In genomic region chr11:104984818-104985217, GRCh38 we compare ENCODE assay signal across 30 cellular contexts. TPM values are rescaled to one million over a fixed set of nuclear protein-coding genes. Genes with fewer than 3 reads are reported as not detected.
DNase-seq lines count a peak whose midpoint lies in the region; ATAC-seq, FAIRE-seq and TF ChIP-seq lines count a peak whose summit lies in the region.
"Had no signal": no experiment of that assay in that cellular context is flagged by ENCODE, and none has a peak within 500 bp of the region (broad histone marks: within the 10 kb centered on the region; RNA-seq: fewer than 3 reads in every experiment).

No MANE protein-coding gene starts in this region.

- H4K20me1 ChIP-seq in IMR-90 (ENCODE audit: insufficient read depth, low read length) (no peaks in the 10 kb centered on the region), HepG2 (ENCODE audit: insufficient read depth, low read length) (no peaks in the 10 kb centered on the region)
- H4K20me1 ChIP-seq: BLaER1 had no signal

- H3K4me1 ChIP-seq in IMR-90 (ENCODE audit: control insufficient read depth, insufficient read depth, low read length) = no peaks in the 10 kb centered on the region
- no peaks in the 10 kb centered on the region for H3K4me1 ChIP-seq in HepG2 (ENCODE audit: insufficient read depth, low read length)
- no peaks in the 10 kb centered on the region for H3K4me1 ChIP-seq in small intestine (ENCODE audit: control insufficient read depth in 2 of 2, insufficient read depth in 1 of 2, low read depth in 1 of 2, low read length in 1 of 2)
- H3K4me1 ChIP-seq in thyroid gland = no peaks in the 10 kb centered on the region
- H3K4me1 ChIP-seq: A549, BE2C, BLaER1 had no signal

- H2BK120ac ChIP-seq in IMR-90 (ENCODE audit: low read depth, low read length) = no peak overlapping the region

- no peaks in the 10 kb centered on the region for H3K79me1 ChIP-seq in IMR-90 (ENCODE audit: low read depth in 1 of 2, low read length in 2 of 2)

- H3K27ac ChIP-seq in IMR-90 (ENCODE audit: insufficient read depth, low read length) = no peak overlapping the region
- H3K27ac ChIP-seq in HepG2 (ENCODE audit: extremely low read length, insufficient read depth, low read length) = no peak overlapping the region
- no peak overlapping the region for H3K27ac ChIP-seq in small intestine (ENCODE audit: low read depth in 1 of 2, low read length in 1 of 2)
- no peak overlapping the region for H3K27ac ChIP-seq in thyroid gland
- H3K27ac ChIP-seq: 22Rv1, A549, BLaER1 had no signal

- no peak overlapping the region for H3K56ac ChIP-seq in IMR-90 (ENCODE audit: extremely low read depth, insufficient read depth, low read length)

- TF ChIP-seq RAD21 in IMR-90 (IDR thresholded peaks at IDR 0.05; ENCODE audit: low read length) (no peak), HepG2 (CRISPR knock-in tag; IDR thresholded peaks at IDR 0.05) (no peak)

- BruUV-seq in IMR-90 (replicated peaks; lab: Mats Ljungman, UMichigan) (no TSS peak), HepG2 (replicated peaks; lab: Mats Ljungman, UMichigan) (no TSS peak)

- H2AK9ac ChIP-seq in IMR-90 (replicated peaks; ENCODE audit: low read depth, low read length, poor library complexity) = no peak overlapping the region

- H2BK5ac ChIP-seq in IMR-90 (ENCODE audit: low read depth, low read length, poor library complexity, severe bottlenecking) = no peak overlapping the region

- H2BK20ac ChIP-seq in IMR-90 (ENCODE audit: low read depth, low read length) = no peak overlapping the region

- no peaks in the 10 kb centered on the region for H3K79me2 ChIP-seq in HepG2 (ENCODE audit: insufficient read depth, low read length)

- peak; percentile 28 for DNase-seq in IMR-90
- DNase-seq in amniotic epithelial cell (ENCODE audit: low read depth) = peak; percentile 49
- DNase-seq in HepG2 (ENCODE audit: low spot score) = peak; percentile 12
- DNase-seq in small intestine = peak; percentile 57
- no peak for DNase-seq in NCI-H345 (lab: John Stamatoyannopoulos, UW)
- no peak for DNase-seq in DMS 273 treated with DMSO at 0.1 percent for 48 hours (lab: John Stamatoyannopoulos, UW)
- DNase-seq in thyroid gland = no peak
- DNase-seq: ACHN; BE2C; C1 segment of cervical spinal cord; CD4-positive, alpha-beta memory T cell; CD4-positive, CD25-positive, alpha-beta regulatory T cell; CD8-positive, alpha-beta memory T cell; COR-L47; DMS153; DMS53; DMS79; DND-41; EL; GDM1 had no signal

- H3K9ac ChIP-seq in IMR-90 (ENCODE audit: low read depth, low read length) = no peak overlapping the region
- no peak overlapping the region for H3K9ac ChIP-seq in HepG2 (ENCODE audit: insufficient read depth, low read depth, low read length)
- H3K9ac ChIP-seq: BLaER1 had no signal

- H4K91ac ChIP-seq in IMR-90 (ENCODE audit: insufficient read depth, low read depth, low read length) = no peak overlapping the region

- no peak overlapping the region for H3K4ac ChIP-seq in IMR-90 (ENCODE audit: low read depth, low read length)

- H3K4me2 ChIP-seq in IMR-90 (ENCODE audit: low read depth, low read length) (no peak overlapping the region), HepG2 (ENCODE audit: low read depth, low read length) (no peak overlapping the region)
- H3K4me2 ChIP-seq: A549, BLaER1 had no signal

- H4K5ac ChIP-seq in IMR-90 (ENCODE audit: low read depth, low read length) = no peak overlapping the region

- no peak for FAIRE-seq in HepG2 (lab: Jason Lieb, UNC)
- no peak for FAIRE-seq in small intestine (lab: Jason Lieb, UNC)
- FAIRE-seq: A549, D721Med, GM12878, GM12892, GM18507 had no signal

- H3K4me3 ChIP-seq in IMR-90 (ENCODE audit: insufficient read depth, low read depth, low read length) (no peak overlapping the region), HepG2 (replicated peaks in 1 of 3; ENCODE audit: insufficient read depth in 1 of 3, low read depth in 2 of 3, low read length in 3 of 3) (no peak overlapping the region), small intestine (ENCODE audit: low read depth in 1 of 2, low read length in 2 of 2) (no peak overlapping the region), thyroid gland (replicated peaks in 1 of 3) (no peak overlapping the region)
- H3K4me3 ChIP-seq: A549, BLaER1, GM12878 had no signal

- H3K18ac ChIP-seq in IMR-90 (ENCODE audit: low read depth, low read length) = no peak overlapping the region

- no peak overlapping the region for H2AFZ ChIP-seq in IMR-90 (replicated peaks; ENCODE audit: low read length, poor library complexity)
- no peak overlapping the region for H2AFZ ChIP-seq in HepG2 (ENCODE audit: low read length)

- TF ChIP-seq POLR2A in IMR-90 (IDR thresholded peaks at IDR 0.05; ENCODE audit: low read depth, low read length) (no peak), HepG2 (IDR thresholded peaks at IDR 0.05; ENCODE audit: insufficient read depth in 1 of 2, low read depth in 2 of 2, low read length in 2 of 2) (no peak), thyroid gland (IDR thresholded peaks at IDR 0.05) (no peak)

- H3K9me1 ChIP-seq in IMR-90 (ENCODE audit: insufficient read depth, low read length) = no peaks in the 10 kb centered on the region

- H3K14ac ChIP-seq in IMR-90 (replicated peaks; ENCODE audit: low read depth, low read length) = no peak overlapping the region

- WGBS in IMR-90 (ENCODE audit: extremely low coverage in 2 of 2, insufficient read length in 1 of 2), 2 experiments = no CpG with 5 or more reads among the region's 3 CpGs
- WGBS in HepG2 (ENCODE audit: low lambda C conversion rate) = 4% methylated on average over 3 of the region's 3 CpGs
- 23 to 70% (median 45%) methylated on average over 3 of the region's 3 CpGs for WGBS in small intestine, 3 donors
- WGBS in thyroid gland, 2 donors = 81 to 83% methylated on average over 3 of the region's 3 CpGs

- no peaks in the 10 kb centered on the region for H3K36me3 ChIP-seq in IMR-90 (ENCODE audit: control insufficient read depth, insufficient read depth, low read length)
- H3K36me3 ChIP-seq in HepG2 (replicated peaks in 1 of 2; ENCODE audit: control insufficient read depth in 1 of 2, insufficient read depth in 2 of 2, low read length in 2 of 2) = no peaks in the 10 kb centered on the region
- H3K36me3 ChIP-seq in small intestine (ENCODE audit: control insufficient read depth in 2 of 2, insufficient read depth in 2 of 2, low read length in 2 of 2) = no peaks in the 10 kb centered on the region
- H3K36me3 ChIP-seq in thyroid gland = no peaks in the 10 kb centered on the region
- H3K36me3 ChIP-seq: BE2C, BLaER1 had no signal

- H2BK15ac ChIP-seq in IMR-90 (ENCODE audit: low read depth, low read length) = no peak overlapping the region

- POLR2A ChIA-PET in IMR-90 (lab: Charles Lee; ENCODE audit: unreplicated experiment) (no interaction called here), HepG2 (lab: Yijun Ruan, JAX) (interaction anchor here (1.7 kb wide), 1 partner anchor 16 kb away, joined by 4 read pairs; no protein-coding TSS in a partner anchor)

- TF ChIP-seq CTCF in IMR-90 (conservative IDR thresholded peaks at IDR 0.05; ENCODE audit: low read depth, low read length) = no peak
- TF ChIP-seq CTCF in HepG2 (CRISPR knock-in tag; IDR thresholded peaks at IDR 0.05) = no peak
- TF ChIP-seq CTCF in thyroid gland (IDR thresholded peaks at IDR 0.05) = no peak

- intact Hi-C loops in IMR-90 (cut with micrococcal nuclease) = no loop called here
- intact Hi-C loops in HepG2 (cut with micrococcal nuclease; ENCODE audit: unreplicated experiment) = no loop called here
- intact Hi-C loops in thyroid gland (cut with DNase I) = no loop called here

- ATAC-seq in IMR-90 (ENCODE audit: low read depth) (no peak), HepG2 (no peak)
- ATAC-seq: A549, GM12878 had no signal

- in situ Hi-C loops in IMR-90 (cut with MboI; ENCODE audit: low sequenced_read_pairs) (no loop called here), HepG2 (cut with HindIII; ENCODE audit: extremely low pct_ligation_motif_present, low pct_unique_long_range_greater_than_20kb) (no loop called here)

- CTCF ChIA-PET in IMR-90 (lab: Yijun Ruan, JAX) = no interaction called here
- CTCF ChIA-PET in HepG2 (lab: Yijun Ruan, JAX; ENCODE audit: low intra/inter-chr PET ratio, low total read pairs) = no interaction called here

- dilution Hi-C loops in IMR-90 (cut with HindIII; ENCODE audit: low sequenced_read_pairs, unreplicated experiment) = no loop called here

- H3K9me3 ChIP-seq in IMR-90 (ENCODE audit: control insufficient read depth, insufficient read depth, low read length) (no peaks in the 10 kb centered on the region), HepG2 (ENCODE audit: low read length) (no peaks in the 10 kb centered on the region), small intestine (ENCODE audit: control insufficient read depth, low read depth) (no peaks in the 10 kb centered on the region), thyroid gland (no peaks in the 10 kb centered on the region)
- H3K9me3 ChIP-seq: A549, BE2C, BLaER1 had no signal

- H3K23ac ChIP-seq in IMR-90 (ENCODE audit: low read depth, low read length) = no peak overlapping the region

- H2AK5ac ChIP-seq in IMR-90 (ENCODE audit: low read depth, low read length) = no peak overlapping the region

- no peak overlapping the region for H4K8ac ChIP-seq in IMR-90 (ENCODE audit: low read depth in 2 of 2, low read length in 2 of 2)

- TF ChIP-seq EP300 in HepG2 (IDR thresholded peaks at IDR 0.05; ENCODE audit: low read depth in 2 of 2, low read length in 2 of 2) = no peak
- TF ChIP-seq EP300 in HepG2 (CRISPR knock-in tag; IDR thresholded peaks at IDR 0.05; ENCODE audit: borderline replicate concordance) = no peak

- H3K27me3 ChIP-seq in IMR-90 (ENCODE audit: control insufficient read depth, insufficient read depth, low read length) (no peaks in the 10 kb centered on the region), HepG2 (ENCODE audit: control insufficient read depth in 1 of 2, insufficient read depth in 2 of 2, low read length in 2 of 2) (no peaks in the 10 kb centered on the region), small intestine (ENCODE audit: control insufficient read depth in 2 of 2, insufficient read depth in 2 of 2, low read length in 2 of 2) (no peaks in the 10 kb centered on the region), thyroid gland (no peaks in the 10 kb centered on the region)
- H3K27me3 ChIP-seq: BE2C, BLaER1 had no signal

RNA-seq across cellular contexts. Expression of gene CASP4, which starts 16.4 kb away (rescaled TPM):
- 89.4 and 91.9 TPM in 2 replicates for total RNA-seq in IMR-90 (2012; rRNA removed)
- 73.0 and 82.5 TPM in 2 replicates for polyA plus RNA-seq in IMR-90 (2012; rRNA removed)
- 25.5 and 27.2 TPM in 2 replicates for polyA plus RNA-seq in IMR-90 (2012; cell fraction: cytosol; rRNA removed)
- 9.8 and 65.8 TPM in 2 replicates for polyA plus RNA-seq in IMR-90 (2012; cell fraction: nucleus; rRNA removed; ENCODE audit: low replicate concordance)
- 69.8 and 98.1 TPM in 2 replicates for total RNA-seq in HepG2 (2016; rRNA removed; fragmentation: Illumina TruSeq; extraction: Trizol)
- 36.5 and 43.9 TPM in 2 replicates for total RNA-seq in HepG2 (2016; cell fraction: cytosol; rRNA removed; fragmentation: Illumina TruSeq; extraction: Trizol; ENCODE audit: low read depth)
- 66.3 and 96.5 TPM in 2 replicates for total RNA-seq in HepG2 (2016; cell fraction: insoluble cytoplasmic fraction; rRNA removed; fragmentation: Illumina TruSeq; extraction: Trizol)
- 53.9 and 61.1 TPM in 2 replicates for total RNA-seq in HepG2 (2016; cell fraction: membrane; rRNA removed; fragmentation: Illumina TruSeq; extraction: Trizol)
- total RNA-seq in HepG2 (2016; cell fraction: nucleus; rRNA removed; fragmentation: Illumina TruSeq; extraction: Trizol) = 34.8 and 41.5 TPM in 2 replicates
- 51.6 and 56.4 TPM in 2 replicates for polyA plus RNA-seq in HepG2 (2011; rRNA removed)
- 46.8 and 70.2 TPM in 2 replicates for polyA plus RNA-seq in HepG2 (2011; cell fraction: cytosol; rRNA removed)
- polyA plus RNA-seq in HepG2 (2011; cell fraction: nucleus; rRNA removed) = 26.2 and 34.3 TPM in 2 replicates
- polyA plus RNA-seq in HepG2 (2012) = 33.4 and 36.9 TPM in 2 replicates
- 24.9 and 28.4 TPM in 2 replicates for polyA plus RNA-seq in HepG2 (2016; cell fraction: cytosol; fragmentation: Illumina TruSeq; extraction: Trizol; ENCODE audit: low read depth)
- polyA plus RNA-seq in HepG2 (2016; cell fraction: insoluble cytoplasmic fraction; fragmentation: Illumina TruSeq; extraction: Trizol; ENCODE audit: low read depth) = 78.4 and 81.9 TPM in 2 replicates
- polyA plus RNA-seq in HepG2 (2016; cell fraction: membrane; fragmentation: Illumina TruSeq; extraction: Trizol; ENCODE audit: low read depth) = 37.8 and 40.0 TPM in 2 replicates
- polyA plus RNA-seq in HepG2 (2016; cell fraction: nucleus; fragmentation: Illumina TruSeq; extraction: Trizol; ENCODE audit: insufficient read depth, low read depth) = 47.8 and 47.9 TPM in 2 replicates
- polyA minus RNA-seq in HepG2 (2011; rRNA and poly(A)+ RNA removed; ENCODE audit: low replicate concordance) = 30.9 and 60.6 TPM in 2 replicates
- 16.6 and 25.4 TPM in 2 replicates for polyA minus RNA-seq in HepG2 (2011; cell fraction: cytosol; rRNA and poly(A)+ RNA removed)
- polyA minus RNA-seq in HepG2 (2011; cell fraction: nucleus; rRNA and poly(A)+ RNA removed) = 34.2 and 48.7 TPM in 2 replicates
- 100 to 1,000 TPM in 1 of 3 donors, 10 to 100 TPM in 2; 82.8 to 113 (median 86.8) TPM for polyA plus RNA-seq in small intestine
- 10 to 100 TPM; 26.0 to 62.3 (median 36.4) TPM for total RNA-seq in thyroid gland

RNA-seq across cellular contexts. Expression of gene CASP5, which starts 38.1 kb away (rescaled TPM):
- not detected in 2 replicates for total RNA-seq in IMR-90 (2012; rRNA removed)
- not detected in 2 replicates for polyA plus RNA-seq in IMR-90 (2012; rRNA removed)
- polyA plus RNA-seq in IMR-90 (2012; cell fraction: cytosol; rRNA removed) = not detected in 2 replicates
- polyA plus RNA-seq in IMR-90 (2012; cell fraction: nucleus; rRNA removed; ENCODE audit: low replicate concordance) = 0.13 TPM in 1 of 2 replicates, not detected in the other
- not detected in 2 replicates for total RNA-seq in HepG2 (2016; rRNA removed; fragmentation: Illumina TruSeq; extraction: Trizol)
- not detected in 2 replicates for total RNA-seq in HepG2 (2016; cell fraction: cytosol; rRNA removed; fragmentation: Illumina TruSeq; extraction: Trizol; ENCODE audit: low read depth)
- not detected in 2 replicates for total RNA-seq in HepG2 (2016; cell fraction: insoluble cytoplasmic fraction; rRNA removed; fragmentation: Illumina TruSeq; extraction: Trizol)
- not detected in 2 replicates for total RNA-seq in HepG2 (2016; cell fraction: membrane; rRNA removed; fragmentation: Illumina TruSeq; extraction: Trizol)
- not detected in 2 replicates for total RNA-seq in HepG2 (2016; cell fraction: nucleus; rRNA removed; fragmentation: Illumina TruSeq; extraction: Trizol)
- polyA plus RNA-seq in HepG2 (2011; rRNA removed) = not detected in 2 replicates
- polyA plus RNA-seq in HepG2 (2011; cell fraction: cytosol; rRNA removed) = not detected in 2 replicates
- polyA plus RNA-seq in HepG2 (2011; cell fraction: nucleus; rRNA removed) = not detected in 2 replicates
- not detected in 2 replicates for polyA plus RNA-seq in HepG2 (2012)
- not detected in 2 replicates for polyA plus RNA-seq in HepG2 (2016; cell fraction: cytosol; fragmentation: Illumina TruSeq; extraction: Trizol; ENCODE audit: low read depth)
- not detected in 2 replicates for polyA plus RNA-seq in HepG2 (2016; cell fraction: insoluble cytoplasmic fraction; fragmentation: Illumina TruSeq; extraction: Trizol; ENCODE audit: low read depth)
- polyA plus RNA-seq in HepG2 (2016; cell fraction: membrane; fragmentation: Illumina TruSeq; extraction: Trizol; ENCODE audit: low read depth) = not detected in 2 replicates
- polyA plus RNA-seq in HepG2 (2016; cell fraction: nucleus; fragmentation: Illumina TruSeq; extraction: Trizol; ENCODE audit: insufficient read depth, low read depth) = not detected in 2 replicates
- not detected in 2 replicates for polyA minus RNA-seq in HepG2 (2011; rRNA and poly(A)+ RNA removed; ENCODE audit: low replicate concordance)
- not detected in 2 replicates for polyA minus RNA-seq in HepG2 (2011; cell fraction: cytosol; rRNA and poly(A)+ RNA removed)
- not detected in 2 replicates for polyA minus RNA-seq in HepG2 (2011; cell fraction: nucleus; rRNA and poly(A)+ RNA removed)
- polyA plus RNA-seq in small intestine = 10 to 100 TPM in 1 of 3 donors, 1 to 10 TPM in 2; 4.7 to 15.1 (median 7.0) TPM
- not detected for total RNA-seq in thyroid gland
- total RNA-seq: A172; CD4-positive, alpha-beta memory T cell; CD4-positive, CD25-positive, alpha-beta regulatory T cell; CD8-positive, alpha-beta memory T cell; Daoy; G401; GM12878 had no signal
- polyA plus RNA-seq: A549; CD4-positive, alpha-beta memory T cell; CD8-positive, alpha-beta memory T cell; GM12878 had no signal

RNA-seq across cellular contexts. Expression of gene CASP1, which starts 50.1 kb away (rescaled TPM):
- total RNA-seq in IMR-90 (2012; rRNA removed) (24.7 and 31.2 TPM in 2 replicates), HepG2 (2016; rRNA removed; fragmentation: Illumina TruSeq; extraction: Trizol) (5.2 and 6.6 TPM in 2 replicates), thyroid gland (10 to 100 TPM in 2 of 4 donors, 1 to 10 TPM in 2; 2.7 to 18.9 (median 9.2) TPM)
- polyA plus RNA-seq in IMR-90 (2012; rRNA removed) (11.1 and 12.5 TPM in 2 replicates), HepG2 (2011; rRNA removed) (0.34 and 0.85 TPM in 2 replicates), small intestine (100 to 1,000 TPM in 2 of 3 donors, 10 to 100 TPM in 1; 69.3 to 392 (median 102) TPM)
- 3.2 and 4.7 TPM in 2 replicates for polyA plus RNA-seq in IMR-90 (2012; cell fraction: cytosol; rRNA removed)
- polyA plus RNA-seq in IMR-90 (2012; cell fraction: nucleus; rRNA removed; ENCODE audit: low replicate concordance) = 1.0 and 12.4 TPM in 2 replicates
- 0.91 and 1.4 TPM in 2 replicates for total RNA-seq in HepG2 (2016; cell fraction: cytosol; rRNA removed; fragmentation: Illumina TruSeq; extraction: Trizol; ENCODE audit: low read depth)
- 4.9 and 5.6 TPM in 2 replicates for total RNA-seq in HepG2 (2016; cell fraction: insoluble cytoplasmic fraction; rRNA removed; fragmentation: Illumina TruSeq; extraction: Trizol)
- 2.1 and 2.2 TPM in 2 replicates for total RNA-seq in HepG2 (2016; cell fraction: membrane; rRNA removed; fragmentation: Illumina TruSeq; extraction: Trizol)
- 4.4 and 4.9 TPM in 2 replicates for total RNA-seq in HepG2 (2016; cell fraction: nucleus; rRNA removed; fragmentation: Illumina TruSeq; extraction: Trizol)
- polyA plus RNA-seq in HepG2 (2011; cell fraction: cytosol; rRNA removed) = 0.20 and 0.54 TPM in 2 replicates
- 0.63 and 1.1 TPM in 2 replicates for polyA plus RNA-seq in HepG2 (2011; cell fraction: nucleus; rRNA removed)
- polyA plus RNA-seq in HepG2 (2012) = 0.98 and 1.3 TPM in 2 replicates
- 1.5 and 1.8 TPM in 2 replicates for polyA plus RNA-seq in HepG2 (2016; cell fraction: cytosol; fragmentation: Illumina TruSeq; extraction: Trizol; ENCODE audit: low read depth)
- polyA plus RNA-seq in HepG2 (2016; cell fraction: insoluble cytoplasmic fraction; fragmentation: Illumina TruSeq; extraction: Trizol; ENCODE audit: low read depth) = 5.5 and 7.9 TPM in 2 replicates
- 1.1 and 2.0 TPM in 2 replicates for polyA plus RNA-seq in HepG2 (2016; cell fraction: membrane; fragmentation: Illumina TruSeq; extraction: Trizol; ENCODE audit: low read depth)
- 2.8 and 3.3 TPM in 2 replicates for polyA plus RNA-seq in HepG2 (2016; cell fraction: nucleus; fragmentation: Illumina TruSeq; extraction: Trizol; ENCODE audit: insufficient read depth, low read depth)
- 10.0 TPM in 1 of 2 replicates, not detected in the other for polyA minus RNA-seq in HepG2 (2011; rRNA and poly(A)+ RNA removed; ENCODE audit: low replicate concordance)
- polyA minus RNA-seq in HepG2 (2011; cell fraction: cytosol; rRNA and poly(A)+ RNA removed) = 0.99 TPM in 1 of 2 replicates, not detected in the other
- 0.90 and 2.1 TPM in 2 replicates for polyA minus RNA-seq in HepG2 (2011; cell fraction: nucleus; rRNA and poly(A)+ RNA removed)
- total RNA-seq: G401 had no signal

Comparison
In these comparisons a context has a peak if more than half of its experiments do, and no peak if none do; other contexts are left out.
1. DNase-seq: peak in IMR-90 (single experiment), amniotic epithelial cell (single experiment), HepG2 (single experiment) and small intestine (single experiment); none in NCI-H345 (single experiment), DMS 273 treated with DMSO at 0.1 percent for 48 hours (single experiment) and thyroid gland (0 of 2).